ENCODE assay signal across 22 cellular contexts in the genomic region with DNA sequence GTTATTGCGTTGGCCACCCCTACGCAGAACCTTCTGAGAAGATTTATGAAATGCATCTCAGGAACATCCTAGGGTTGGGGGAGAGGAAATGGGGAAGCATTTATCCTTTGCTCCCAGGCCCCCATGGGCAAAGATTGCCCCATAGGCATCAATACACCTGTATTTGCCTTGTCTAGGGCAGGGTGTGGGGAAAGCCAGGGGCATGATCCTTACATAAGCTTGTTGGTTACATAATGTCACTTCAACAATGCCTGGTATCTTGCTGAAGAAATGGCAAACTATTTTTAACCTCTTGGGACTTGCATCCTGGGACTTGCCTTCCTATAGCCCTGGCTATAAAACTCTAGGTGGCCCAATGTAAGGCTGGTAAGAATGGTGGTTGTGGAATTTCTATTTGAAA. TPM values are rescaled to one million over a fixed set of nuclear protein-coding genes. Genes with fewer than 3 reads are reported as not detected.
A peak's percentile ranks its signal among the peaks of the same experiment; 100 is the strongest.
DNase-seq lines count a peak whose midpoint lies in the region; ATAC-seq and TF ChIP-seq lines count a peak whose summit lies in the region.
"Had no signal": no experiment of that assay in that cellular context is flagged by ENCODE, and none has a peak within 500 bp of the region (broad histone marks: within the 10 kb centered on the region; RNA-seq: fewer than 3 reads in every experiment).

No MANE protein-coding gene starts in this region.

- H3K4me1 ChIP-seq in left lung = no peaks in the 10 kb centered on the region
- no peaks in the 10 kb centered on the region for H3K4me1 ChIP-seq in lower lobe of right lung
- H3K4me1 ChIP-seq in upper lobe of right lung = no peaks in the 10 kb centered on the region
- H3K4me1 ChIP-seq: BE2C, BLaER1 had no signal

- H3K36me3 ChIP-seq in left lung (no peaks in the 10 kb centered on the region), lower lobe of right lung (no peaks in the 10 kb centered on the region), upper lobe of right lung (no peaks in the 10 kb centered on the region)
- H3K36me3 ChIP-seq: BE2C, BLaER1 had no signal

- H3K4me3 ChIP-seq in left lung (no peak overlapping the region), lower lobe of right lung (no peak overlapping the region), upper lobe of right lung (no peak overlapping the region)
- H3K4me3 ChIP-seq: BLaER1, GM12878 had no signal

- no peaks in the 10 kb centered on the region for H3K27me3 ChIP-seq in left lung
- no peaks in the 10 kb centered on the region for H3K27me3 ChIP-seq in lower lobe of right lung (ENCODE audit: low read depth)
- no peaks in the 10 kb centered on the region for H3K27me3 ChIP-seq in upper lobe of right lung
- H3K27me3 ChIP-seq: BE2C, BLaER1 had no signal

- intact Hi-C loops in left lung (cut with DNase I) = no loop called here
- intact Hi-C loops in lower lobe of right lung (cut with DNase I) = no loop called here
- intact Hi-C loops in upper lobe of right lung (cut with DNase I) = no loop called here
- intact Hi-C loops in left cardiac atrium (cut with DNase I) = no loop called here

- H3K27ac ChIP-seq in left lung = no peak overlapping the region
- H3K27ac ChIP-seq in lower lobe of right lung = no peak overlapping the region
- H3K27ac ChIP-seq in upper lobe of right lung = no peak overlapping the region
- H3K27ac ChIP-seq: BLaER1 had no signal

- no peak for TF ChIP-seq CTCF in left lung (IDR thresholded peaks at IDR 0.05)
- TF ChIP-seq CTCF in lower lobe of right lung (IDR thresholded peaks at IDR 0.05) = no peak
- no peak for TF ChIP-seq CTCF in upper lobe of right lung (IDR thresholded peaks at IDR 0.05)

- DNase-seq in left lung (no peak), lower lobe of right lung (no peak), upper lobe of right lung (no peak), left cardiac atrium (no peak)
- DNase-seq in stimulated activated CD4-positive, alpha-beta T cell treated with anti-CD3 and anti-CD28 coated beads, Interleukin-2, amount 100 ng/mL, for 48 hours = no peak
- DNase-seq: 8988T; ACHN; BE2C; C1 segment of cervical spinal cord; CD4-positive, alpha-beta memory T cell; CD4-positive, CD25-positive, alpha-beta regulatory T cell; CD8-positive, alpha-beta memory T cell; COR-L47; DMS 273 treated with DMSO at 0.1 percent for 48 hours; DMS153; DMS53; DMS79; DND-41; EL; GDM1 had no signal

- ATAC-seq in left lung (peak; percentile 8), lower lobe of right lung (peak; percentile 27 to 58), upper lobe of right lung (peak; percentile 32), left cardiac atrium (no peak)
- ATAC-seq: GM12878 had no signal

- H3K9me3 ChIP-seq in left lung (peaks cover 0 to 16% of the 10 kb centered on the region in 2 donors), lower lobe of right lung (no peaks in the 10 kb centered on the region), upper lobe of right lung (no peaks in the 10 kb centered on the region)
- H3K9me3 ChIP-seq: BE2C had no signal

RNA-seq across cellular contexts. Expression of a gene that starts 53.9 kb away (rescaled TPM):
- total RNA-seq in left lung (10 to 100 TPM; 34.5 to 47.1 TPM), lower lobe of right lung (43.9 TPM), upper lobe of right lung (56.9 TPM), left cardiac atrium (10 to 100 TPM; 19.8 to 26.4 TPM)

Comparison
In these comparisons a context has a peak if more than half of its experiments do, and no peak if none do; other contexts are left out.
1. ATAC-seq: peak in left lung (single experiment), lower lobe of right lung (2 of 2) and upper lobe of right lung (single experiment); none in left cardiac atrium (0 of 2).